25 cellular contexts compared by ENCODE assay signal in the genomic region with DNA sequence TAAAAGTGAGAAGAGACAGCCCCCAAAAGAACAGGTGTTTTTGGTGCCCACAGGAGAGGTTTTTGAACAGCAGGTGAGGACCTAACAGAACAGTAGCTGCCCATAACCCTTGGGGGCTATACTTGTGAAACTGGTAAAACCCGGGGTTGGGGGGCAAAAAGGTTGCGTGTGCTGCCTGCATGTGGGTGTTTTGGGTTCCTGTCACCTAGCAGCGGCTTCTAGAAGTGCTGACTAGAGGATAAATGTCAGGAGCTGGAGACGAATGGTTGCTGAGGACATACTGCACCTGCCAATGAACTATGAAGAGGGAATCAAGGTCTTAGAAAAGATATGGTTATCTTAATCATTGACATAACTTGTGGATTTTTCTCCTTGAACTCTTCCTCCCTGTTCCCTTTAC.
"Had no signal": no experiment of that assay in that cellular context is flagged by ENCODE, and none has a peak within 500 bp of the region (broad histone marks: within the 10 kb centered on the region; RNA-seq: fewer than 3 reads in every experiment).

No MANE protein-coding gene starts in this region.

- H3K4me1 Mint-ChIP-seq: mesothelial cell of epicardium; naive B cell; stimulated activated naive B cell treated with anti-CD40 and anti-IgM and Interleukin-4, amounts not matched to agents 10 μg/mL and 1 μg/mL and 100 μg/mL, for 72 hours had no signal

- FAIRE-seq: small intestine had no signal

- H3K4me3 ChIP-seq: left ventricle myocardium inferior, lung, ovary, prostate gland, sigmoid colon, spleen, stomach, testis, thyroid gland, transverse colon, upper lobe of left lung, vagina had no signal

- H3K9me3 ChIP-seq: left ventricle myocardium inferior, ovary, prostate gland, sigmoid colon, spleen, stomach, testis, thyroid gland, transverse colon, upper lobe of left lung, vagina had no signal

- H3K9me3 Mint-ChIP-seq: mesothelial cell of epicardium; naive B cell; natural killer cell treated with Interleukin-12 subunit alpha and Interleukin-12 subunit beta and Interleukin-15 and Interleukin-18, amount 100 ng/mL, for 72 hours; stimulated activated naive B cell treated with anti-CD40 and anti-IgM and Interleukin-4, amounts not matched to agents 10 μg/mL and 1 μg/mL and 100 μg/mL, for 72 hours had no signal

- H3K36me3 ChIP-seq: ovary, prostate gland had no signal

- H3K27ac Mint-ChIP-seq: mesothelial cell of epicardium; natural killer cell treated with Interleukin-12 subunit alpha and Interleukin-12 subunit beta and Interleukin-15 and Interleukin-18, amount 100 ng/mL, for 72 hours; stimulated activated naive B cell treated with anti-CD40 and anti-IgM and Interleukin-4, amounts not matched to agents 10 μg/mL and 1 μg/mL and 100 μg/mL, for 72 hours had no signal

- H3K27me3 ChIP-seq: ovary, sigmoid colon, spleen, stomach, testis, thyroid gland, transverse colon, upper lobe of left lung, vagina had no signal

- H3K4me3 Mint-ChIP-seq: mesothelial cell of epicardium; natural killer cell treated with Interleukin-12 subunit alpha and Interleukin-12 subunit beta and Interleukin-15 and Interleukin-18, amount 100 ng/mL, for 72 hours; stimulated activated naive B cell treated with anti-CD40 and anti-IgM and Interleukin-4, amounts not matched to agents 10 μg/mL and 1 μg/mL and 100 μg/mL, for 72 hours had no signal

- H3K27ac ChIP-seq: left ventricle myocardium inferior, ovary, prostate gland, sigmoid colon, spleen, stomach, testis, thyroid gland, transverse colon, upper lobe of left lung, vagina had no signal

- ATAC-seq: natural killer cell treated with Interleukin-12 subunit alpha and Interleukin-12 subunit beta and Interleukin-15 and Interleukin-18, amount 100 ng/mL, for 72 hours; right cardiac atrium; stimulated activated naive B cell treated with anti-CD40 and anti-IgM and Interleukin-4, amounts not matched to agents 10 μg/mL and 1 μg/mL and 100 μg/mL, for 72 hours; stimulated activated naive CD8-positive, alpha-beta T cell treated with anti-CD3 and anti-CD28 coated beads, Interleukin-15, Interleukin-2, amounts not matched to agents 100 U/mL and 50 U/mL, for 24 hours had no signal

- H3K4me1 ChIP-seq: prostate gland, sigmoid colon, spleen, stomach, testis, thyroid gland, upper lobe of left lung, vagina had no signal

- DNase-seq: hypothalamus; islet precursor cell; left ventricle myocardium inferior; mesendoderm; naive B cell; ovary; posterior cingulate gyrus; retina; right cardiac atrium; sigmoid colon; small intestine; spleen; stimulated activated CD4-positive, alpha-beta T cell treated with anti-CD3 and anti-CD28 coated beads, Interleukin-4, amount 100 ng/mL, for 24 hours; stimulated activated naive B cell treated with anti-CD40 and anti-IgM and Interleukin-4, amounts not matched to agents 10 μg/mL and 1 μg/mL and 100 μg/mL, for 72 hours; stimulated activated naive CD8-positive, alpha-beta T cell treated with anti-CD3 and anti-CD28 coated beads, Interleukin-15, Interleukin-2, amounts not matched to agents 100 U/mL and 50 U/mL, for 24 hours; stomach; testis; thyroid gland; transverse colon; upper lobe of left lung had no signal

- H3K27me3 Mint-ChIP-seq: naive B cell; natural killer cell treated with Interleukin-12 subunit alpha and Interleukin-12 subunit beta and Interleukin-15 and Interleukin-18, amount 100 ng/mL, for 72 hours; stimulated activated naive B cell treated with anti-CD40 and anti-IgM and Interleukin-4, amounts not matched to agents 10 μg/mL and 1 μg/mL and 100 μg/mL, for 72 hours had no signal
